Comparison of ENCODE assay signal across 8 cellular contexts in genomic region chr7:105691692-105692564, GRCh38.
A peak's percentile ranks its signal among the peaks of the same experiment; 100 is the strongest.
DNase-seq lines count a peak whose midpoint lies in the region; ATAC-seq and TF ChIP-seq lines count a peak whose summit lies in the region.

No MANE protein-coding gene starts in this region.

- peak overlapping the region; percentile 67 for H3K4me3 ChIP-seq in PC-3 (ENCODE audit: low read length)

- H3K27me3 ChIP-seq in PC-3 (ENCODE audit: low read length) = no peaks in the 10 kb centered on the region

- no peak overlapping the region for H3K27ac ChIP-seq in PC-3 (ENCODE audit: low read length)

- H3K4me2 ChIP-seq in PC-3 (ENCODE audit: low read length) = peak overlapping the region; percentile 82

- H3K79me2 ChIP-seq in PC-3 (ENCODE audit: low read length) = no peaks in the 10 kb centered on the region

- no peaks in the 10 kb centered on the region for H4K20me1 ChIP-seq in PC-3 (ENCODE audit: low read length)

- no peaks in the 10 kb centered on the region for H3F3A ChIP-seq in PC-3 (ENCODE audit: low read length, unreplicated experiment)

- H3K4me1 ChIP-seq in PC-3 (ENCODE audit: insufficient read depth, low read length) = peaks cover 11% of the 10 kb centered on the region

- no peaks in the 10 kb centered on the region for H3K9me3 ChIP-seq in PC-3 (ENCODE audit: low read length)

- no peaks in the 10 kb centered on the region for H3K36me3 ChIP-seq in PC-3 (ENCODE audit: low read depth, low read length)

- H2AFZ ChIP-seq in PC-3 (ENCODE audit: low read length) = peak overlapping the region; percentile 78

- DNase-seq in EL = peak; percentile 65
- DNase-seq in PC-3 = peak; percentile 93
- DNase-seq in activated gamma-delta T cell treated with anti-CD3 and anti-CD28 coated beads, Interleukin-2, amount 50 U/mL, for 16 hours (ENCODE audit: low read depth) = peak; percentile 29
- peak; percentile 53 for DNase-seq in germinal center (ENCODE audit: low spot score)
- peak in 8 of 10 donors; percentile 20 to 86 (median 45) for DNase-seq in posterior cingulate gyrus
- DNase-seq in iPS-NIHi11 (ENCODE audit: low spot score) = no peak

- H3K9ac ChIP-seq in PC-3 (ENCODE audit: low read length) = peak overlapping the region; percentile 13; the same call in 1 of the 2 replicates

- intact Hi-C loops in PC-3 (cut with micrococcal nuclease) (loop anchor here (1.0 kb wide), 1 partner anchor 42 kb away; no protein-coding TSS in a partner anchor), posterior cingulate gyrus (cut with DNase I) (no loop called here)

- no TSS peak for BruUV-seq in PC-3 (replicated peaks; lab: Mats Ljungman, UMichigan)

- no peak for TF ChIP-seq CTCF in PC-3 (conservative IDR thresholded peaks at IDR 0.05; ENCODE audit: low read depth, low read length)

- CTCF ChIA-PET in PC-3 (lab: Charles Lee) = interaction anchor here (0.6 to 0.7 kb wide), 2 partner anchors 42 to 515 kb away, joined by 3 to 5 read pairs; no protein-coding TSS in a partner anchor

- POLR2A ChIA-PET in PC-3 (lab: Charles Lee; ENCODE audit: unreplicated experiment) = no interaction called here

- ATAC-seq in HG02678 (IDR thresholded peaks at IDR 0.05; ENCODE audit: unreplicated experiment) (peak; percentile 76), PC-3 (peak; percentile 83), HG02623 (IDR thresholded peaks at IDR 0.05; ENCODE audit: unreplicated experiment) (no peak)

- H3K9me2 ChIP-seq in PC-3 (replicated peaks; ENCODE audit: low read length) = no peaks in the 10 kb centered on the region
